In the genomic region with DNA sequence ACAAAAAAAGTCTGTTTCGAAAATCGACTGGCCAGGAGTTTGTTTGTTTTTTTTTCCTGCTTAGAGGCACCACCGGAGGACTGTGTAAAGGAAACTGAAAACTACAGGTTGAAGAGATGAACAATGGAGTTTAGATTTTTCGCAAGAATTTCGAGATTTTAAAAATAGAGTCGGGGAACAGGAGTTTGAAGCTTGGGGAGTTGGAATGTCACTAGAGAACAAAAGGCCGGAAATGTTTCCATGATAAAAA, we compare ENCODE assay signal across 8 cellular contexts. TPM values are rescaled to one million over a fixed set of nuclear protein-coding genes. Genes with fewer than 3 reads are reported as not detected.
A peak's percentile ranks its signal among the peaks of the same experiment; 100 is the strongest.
DNase-seq lines count a peak whose midpoint lies in the region; ATAC-seq and TF ChIP-seq lines count a peak whose summit lies in the region.

No MANE protein-coding gene starts in this region.

- H3K4me1 ChIP-seq in Peyer's patch (peaks cover 0 to 12% (median 3%) of the 10 kb centered on the region in 4 donors), trophoblast cell (ENCODE audit: control insufficient read depth in 1 of 2, insufficient read depth in 2 of 2, low read length in 2 of 2) (peaks cover 0 to 2% of the 10 kb centered on the region in 2 experiments)

- no peak overlapping the region for H2BK12ac ChIP-seq in trophoblast cell (ENCODE audit: low read length)

- H3K9me3 ChIP-seq in Peyer's patch (no peaks in the 10 kb centered on the region), trophoblast cell (ENCODE audit: insufficient read depth, low read depth, low read length) (no peaks in the 10 kb centered on the region)

- H3K4me3 ChIP-seq in Peyer's patch (peak overlapping the region; percentile 69 to 91 (median 78)), epithelial cell of esophagus (ENCODE audit: low read length) (peak overlapping the region; percentile 92), trophoblast cell (ENCODE audit: low read depth, low read length) (no peak overlapping the region)

- no peak overlapping the region for H4K91ac ChIP-seq in trophoblast cell (ENCODE audit: low read depth, low read length)

- H4K8ac ChIP-seq in trophoblast cell (ENCODE audit: low read depth, low read length): no peak overlapping the region

- H3K23ac ChIP-seq in trophoblast cell (ENCODE audit: low read length): no peak overlapping the region

- H3K27me3 ChIP-seq in Peyer's patch (no peaks in the 10 kb centered on the region), trophoblast cell (ENCODE audit: insufficient read depth, low read length) (no peaks in the 10 kb centered on the region)

- WGBS in trophoblast cell (ENCODE audit: extremely low coverage, insufficient coverage, insufficient read length): no CpG with 5 or more reads among the region's 7 CpGs

- no peak overlapping the region for H2AK5ac ChIP-seq in trophoblast cell (ENCODE audit: low read length)

- H2BK5ac ChIP-seq in trophoblast cell (ENCODE audit: low read depth, low read length, poor library complexity): peak overlapping the region; percentile 47

- ATAC-seq in GM18505 (IDR thresholded peaks at IDR 0.05; ENCODE audit: unreplicated experiment): no peak
- ATAC-seq in GM21390 (IDR thresholded peaks at IDR 0.05; ENCODE audit: unreplicated experiment): no peak

- H3K9ac ChIP-seq in trophoblast cell (ENCODE audit: low read length): no peak overlapping the region

- no peak overlapping the region for H3K18ac ChIP-seq in trophoblast cell (ENCODE audit: low read length)

- no peak overlapping the region for H3K14ac ChIP-seq in trophoblast cell (ENCODE audit: low read length)

- peak overlapping the region; percentile 35 for H3K4ac ChIP-seq in trophoblast cell (ENCODE audit: low read depth, low read length)

- H3K36me3 ChIP-seq in Peyer's patch (no peaks in the 10 kb centered on the region), trophoblast cell (ENCODE audit: control insufficient read depth in 1 of 2, insufficient read depth in 2 of 2, low read length in 2 of 2) (no peaks in the 10 kb centered on the region)

- H4K12ac ChIP-seq in trophoblast cell (ENCODE audit: low read depth, low read length): no peak overlapping the region

- TF ChIP-seq POLR2A in Peyer's patch (IDR thresholded peaks at IDR 0.05): no peak
- no peak for TF ChIP-seq POLR2A in GM18505 (IDR thresholded peaks at IDR 0.05; ENCODE audit: borderline replicate concordance, extremely low read depth, insufficient read depth, insufficient read length)

- H3K79me1 ChIP-seq in trophoblast cell (ENCODE audit: low read length): peaks cover 28% of the 10 kb centered on the region

- H2BK120ac ChIP-seq in trophoblast cell (ENCODE audit: insufficient read depth, low read length, poor library complexity): no peak overlapping the region

- TF ChIP-seq CTCF in Peyer's patch (IDR thresholded peaks at IDR 0.05): no peak
- no peak for TF ChIP-seq CTCF in epithelial cell of esophagus (IDR thresholded peaks at IDR 0.05; ENCODE audit: insufficient read depth, low read depth, low read length, missing control alignments)

- peak overlapping the region; percentile 76 for H3K4me2 ChIP-seq in trophoblast cell (ENCODE audit: low read length)

- peak; percentile 41 for DNase-seq in ELR (ENCODE audit: low read depth)
- no peak for DNase-seq in Peyer's patch
- no peak for DNase-seq in epithelial cell of esophagus (ENCODE audit: low read depth)
- no peak for DNase-seq in trophoblast cell
- no peak for DNase-seq in hippocampal formation (lab: John Stamatoyannopoulos, UW)
- DNase-seq in activated gamma-delta T cell treated with Interleukin-2 at 50 U/mL for 16 hours: no peak

- peaks cover 24% of the 10 kb centered on the region for H3K79me2 ChIP-seq in trophoblast cell (ENCODE audit: control insufficient read depth, insufficient read depth, low read length, poor library complexity)

- H2AFZ ChIP-seq in trophoblast cell (ENCODE audit: insufficient read depth, low read length, poor library complexity): no peak overlapping the region

- H3K27ac ChIP-seq in Peyer's patch: peak overlapping the region; percentile 92 to 98 (median 98)
- H3K27ac ChIP-seq in trophoblast cell (ENCODE audit: low read depth, low read length): peak overlapping the region; percentile 99

RNA-seq across cellular contexts. Expression of a gene that starts 1.8 kb away (rescaled TPM):
- 100 to 1,000 TPM in 1 of 4 donors, 10 to 100 TPM in 2, 1 to 10 TPM in 1; 8.4 to 107 (median 37.1) TPM for total RNA-seq in Peyer's patch
- 142 TPM in 2 replicates for polyA plus RNA-seq in trophoblast cell (2013)
